In genomic region chr11:65817815-65818680, GRCh38 we compare ENCODE assay signal across 8 cellular contexts. TPM values are rescaled to one million over a fixed set of nuclear protein-coding genes. Genes with fewer than 3 reads are reported as not detected.
DNase-seq lines count a peak whose midpoint lies in the region; ATAC-seq and TF ChIP-seq lines count a peak whose summit lies in the region.

No MANE protein-coding gene starts in this region.

- H3K36me3 ChIP-seq in naive thymus-derived CD4-positive, alpha-beta T cell (ENCODE audit: control insufficient read depth in 2 of 3, insufficient read depth in 3 of 3, low read length in 3 of 3), result peaks cover 0 to 5% (median 0%) of the 10 kb centered on the region in 3 experiments

- peak overlapping the region; percentile 75 for H3K27ac ChIP-seq in naive thymus-derived CD4-positive, alpha-beta T cell (ENCODE audit: low read depth, low read length)

- H3K4me3 ChIP-seq in naive thymus-derived CD4-positive, alpha-beta T cell (ENCODE audit: low read length), result peak overlapping the region; percentile 72

- intact Hi-C loops in naive thymus-derived CD4-positive, alpha-beta T cell (cut with micrococcal nuclease), result loop anchor here (1.0 kb wide), 10 partner anchors 38 to 204 kb away; partner anchors contain the start of genes AP5B1 (in 2 of the 2), BANF1 (in 1 of the 2), CFL1 (in 1 of the 2) and EIF1AD (in 1 of the 2)

- H3K4me3 Mint-ChIP-seq in naive thymus-derived CD4-positive, alpha-beta T cell, result peak overlapping the region; percentile 74 to 90 (median 82)
- H3K4me3 Mint-ChIP-seq in stimulated activated effector memory CD8-positive, alpha-beta T cell treated with anti-CD3 and anti-CD28 coated beads, Interleukin-12 subunit alpha, Interleukin-12 subunit beta, amount 100 ng/mL, for 72 hours, result peak overlapping the region; percentile 76

- peak overlapping the region; percentile 56 to 90 (median 76) for H3K27ac Mint-ChIP-seq in naive thymus-derived CD4-positive, alpha-beta T cell
- peak overlapping the region; percentile 83 for H3K27ac Mint-ChIP-seq in stimulated activated effector memory CD8-positive, alpha-beta T cell treated with anti-CD3 and anti-CD28 coated beads, Interleukin-12 subunit alpha, Interleukin-12 subunit beta, amount 100 ng/mL, for 72 hours

- H3K27me3 ChIP-seq in naive thymus-derived CD4-positive, alpha-beta T cell (ENCODE audit: control insufficient read depth in 2 of 2, insufficient read depth in 2 of 2, low read length in 2 of 2), result no peaks in the 10 kb centered on the region

- ATAC-seq in GM21529 (IDR thresholded peaks at IDR 0.05; ENCODE audit: unreplicated experiment), result peak; percentile 76
- peak; percentile 98 for ATAC-seq in naive thymus-derived CD4-positive, alpha-beta T cell
- ATAC-seq in stimulated activated effector memory CD8-positive, alpha-beta T cell treated with anti-CD3 and anti-CD28 coated beads, Interleukin-12 subunit alpha, Interleukin-12 subunit beta, amount 100 ng/mL, for 72 hours, result peak; percentile 91

- CTCF ChIA-PET in naive thymus-derived CD4-positive, alpha-beta T cell (lab: Charles Lee), result interaction anchor here (0.7 to 3.4 kb wide), 17 partner anchors 11 to 176 kb away, joined by 3 to 29 read pairs (median 3); partner anchors contain the start of genes AP5B1 and KAT5

- H3K9me3 ChIP-seq in naive thymus-derived CD4-positive, alpha-beta T cell (ENCODE audit: control insufficient read depth in 2 of 3, low read length in 3 of 3), result no peaks in the 10 kb centered on the region

- no peaks in the 10 kb centered on the region for H3K9me3 Mint-ChIP-seq in naive thymus-derived CD4-positive, alpha-beta T cell
- no peaks in the 10 kb centered on the region for H3K9me3 Mint-ChIP-seq in stimulated activated effector memory CD8-positive, alpha-beta T cell treated with anti-CD3 and anti-CD28 coated beads, Interleukin-12 subunit alpha, Interleukin-12 subunit beta, amount 100 ng/mL, for 72 hours

- H3K36me3 Mint-ChIP-seq in naive thymus-derived CD4-positive, alpha-beta T cell, result peaks cover 0 to 8% (median 0%) of the 10 kb centered on the region in 5 donors
- peaks cover 5% of the 10 kb centered on the region for H3K36me3 Mint-ChIP-seq in stimulated activated effector memory CD8-positive, alpha-beta T cell treated with anti-CD3 and anti-CD28 coated beads, Interleukin-12 subunit alpha, Interleukin-12 subunit beta, amount 100 ng/mL, for 72 hours

- H3K27me3 Mint-ChIP-seq in naive thymus-derived CD4-positive, alpha-beta T cell, result peaks cover 0 to 4% (median 0%) of the 10 kb centered on the region in 5 donors

- peaks cover 6 to 21% (median 17%) of the 10 kb centered on the region in 7 donors for H3K4me1 Mint-ChIP-seq in naive thymus-derived CD4-positive, alpha-beta T cell
- peaks cover 12% of the 10 kb centered on the region for H3K4me1 Mint-ChIP-seq in stimulated activated effector memory CD8-positive, alpha-beta T cell treated with anti-CD3 and anti-CD28 coated beads, Interleukin-12 subunit alpha, Interleukin-12 subunit beta, amount 100 ng/mL, for 72 hours

- peaks cover 7% of the 10 kb centered on the region in 2 donors for H3K4me1 ChIP-seq in naive thymus-derived CD4-positive, alpha-beta T cell (ENCODE audit: control insufficient read depth in 2 of 2, insufficient read depth in 2 of 2, low read length in 2 of 2)

- DNase-seq in DMS 273 (lab: John Stamatoyannopoulos, UW; ENCODE audit: unreplicated experiment) (peak; percentile 92), KG1 (lab: John Stamatoyannopoulos, UW) (peak; percentile 90), activated T-helper 1 cell treated with Interleukin-2 at 50 U/mL for 16 hours (ENCODE audit: low read depth) (peak; percentile 91), fibroblast of gingiva (ENCODE audit: low read depth) (peak; percentile 76)
- DNase-seq in naive thymus-derived CD4-positive, alpha-beta T cell, result peak; percentile 79 to 98 (median 89)
- DNase-seq in stimulated activated effector memory CD8-positive, alpha-beta T cell treated with anti-CD3 and anti-CD28 coated beads, Interleukin-12 subunit alpha, Interleukin-12 subunit beta, amount 100 ng/mL, for 72 hours (ENCODE audit: low spot score in 2 of 2), result peak; percentile 99 to 100

- POLR2A ChIA-PET in naive thymus-derived CD4-positive, alpha-beta T cell (lab: Charles Lee), result interaction anchor here (0.6 to 3.0 kb wide), 9 partner anchors 9 to 191 kb away, joined by 3 to 20 read pairs (median 4); partner anchors contain the start of genes AP5B1, KAT5, RNASEH2C and SNX32

TF ChIP-seq in PFSK-1, 5 proteins besides CTCF, POLR2A, EP300 and RAD21:
- TF ChIP-seq TAF1 (IDR thresholded peaks at IDR 0.05; ENCODE audit: borderline replicate concordance, insufficient read depth, low read length) (no peak), REST (IDR thresholded peaks at IDR 0.05; ENCODE audit: insufficient read depth in 1 of 2, low read depth in 2 of 2, low read length in 2 of 2) (no peak), POLR2AphosphoS5 (IDR thresholded peaks at IDR 0.05; ENCODE audit: low read depth, low read length) (no peak), FOXP2 (optimal IDR thresholded peaks at IDR 0.05; ENCODE audit: borderline replicate concordance, extremely low read depth, extremely low read length, insufficient read depth) (peak; percentile 89), SIN3A (IDR thresholded peaks at IDR 0.05; ENCODE audit: borderline replicate concordance, insufficient read depth, low read length) (peak; percentile 19; the same call in 1 of the 2 replicates)

RNA-seq across cellular contexts. Expression of gene SNX32, which starts 15.7 kb away (rescaled TPM):
- polyA plus RNA-seq in PFSK-1 (2012; ENCODE audit: insufficient read length, low read depth), result not detected
- 1 to 10 TPM in 3 of 5 experiments, under 1 TPM in 2; 0.81 to 2.0 (median 1.1) TPM for total RNA-seq in naive thymus-derived CD4-positive, alpha-beta T cell
- polyA plus RNA-seq in naive thymus-derived CD4-positive, alpha-beta T cell, result under 1 TPM; 0.38 to 0.60 TPM

RNA-seq across cellular contexts. Expression of gene OVOL1, which starts 31.2 kb away (rescaled TPM):
- not detected for polyA plus RNA-seq in PFSK-1 (2012; ENCODE audit: insufficient read length, low read depth)
- total RNA-seq in naive thymus-derived CD4-positive, alpha-beta T cell, result not detected
- not detected for polyA plus RNA-seq in naive thymus-derived CD4-positive, alpha-beta T cell

RNA-seq across cellular contexts. Expression of gene AP5B1, which starts 37.3 kb away (rescaled TPM):
- polyA plus RNA-seq in PFSK-1 (2012; ENCODE audit: insufficient read length, low read depth), result 14.5 TPM
- total RNA-seq in naive thymus-derived CD4-positive, alpha-beta T cell, result 10 to 100 TPM; 21.5 to 31.0 (median 23.5) TPM
- 10 to 100 TPM in 1 of 2 donors, 1 to 10 TPM in 1; 8.8 to 19.2 TPM for polyA plus RNA-seq in naive thymus-derived CD4-positive, alpha-beta T cell

RNA-seq across cellular contexts. Expression of gene CFL1, which starts 39.9 kb away (rescaled TPM):
- 855 TPM for polyA plus RNA-seq in PFSK-1 (2012; ENCODE audit: insufficient read length, low read depth)
- total RNA-seq in naive thymus-derived CD4-positive, alpha-beta T cell, result 1,000 to 10,000 TPM in 1 of 5 experiments, 100 to 1,000 TPM in 4; 403 to 1,550 (median 533) TPM
- polyA plus RNA-seq in naive thymus-derived CD4-positive, alpha-beta T cell, result 1,000 to 10,000 TPM; 2,039 to 2,314 TPM

RNA-seq across cellular contexts. Expression of gene MUS81, which starts 42.2 kb away (rescaled TPM):
- polyA plus RNA-seq in PFSK-1 (2012; ENCODE audit: insufficient read length, low read depth), result 159 TPM
- total RNA-seq in naive thymus-derived CD4-positive, alpha-beta T cell, result 100 to 1,000 TPM in 2 of 5 experiments, 10 to 100 TPM in 3; 51.8 to 117 (median 97.7) TPM
- 10 to 100 TPM; 18.3 to 33.0 TPM for polyA plus RNA-seq in naive thymus-derived CD4-positive, alpha-beta T cell

Comparison
In these comparisons a context has a peak if more than half of its experiments do, and no peak if none do; other contexts are left out.
1. Peak in every context shown above with its lines: DNase-seq, ATAC-seq, H3K4me3 ChIP-seq and H3K27ac ChIP-seq.